In the genomic region with DNA sequence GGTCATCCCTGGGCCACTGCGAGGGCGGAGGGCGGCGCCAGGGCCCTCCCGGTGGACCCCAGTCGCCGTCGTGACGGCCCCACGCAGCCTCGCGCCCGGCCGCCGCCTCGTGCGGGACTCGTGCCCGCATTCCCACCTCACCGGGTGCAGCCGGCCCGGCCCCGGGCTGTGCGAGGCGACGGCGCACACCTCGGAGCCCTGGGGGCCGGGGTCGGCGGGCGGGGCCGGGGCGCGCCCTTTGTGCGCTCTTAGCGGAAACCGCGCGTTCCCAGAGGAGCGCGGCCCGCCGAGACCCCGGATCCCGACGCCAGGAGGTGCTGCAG, we compare ENCODE assay signal across 1 cellular context.
A peak's percentile ranks its signal among the peaks of the same experiment; 100 is the strongest.
TF ChIP-seq lines count a peak whose summit lies in the region.

No MANE protein-coding gene starts in this region.

TF ChIP-seq in H1, 55 proteins besides CTCF, POLR2A, EP300 and RAD21:
- TF ChIP-seq E2F6 (IDR thresholded peaks at IDR 0.05) (peak; percentile 80; the same call in 1 of the 2 replicates), RFX5 (IDR thresholded peaks at IDR 0.05; ENCODE audit: borderline replicate concordance, low read depth, low read length) (no peak)
- TF ChIP-seq, protein P1, sequence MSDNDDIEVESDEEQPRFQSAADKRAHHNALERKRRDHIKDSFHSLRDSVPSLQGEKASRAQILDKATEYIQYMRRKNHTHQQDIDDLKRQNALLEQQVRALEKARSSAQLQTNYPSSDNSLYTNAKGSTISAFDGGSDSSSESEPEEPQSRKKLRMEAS (IDR thresholded peaks at IDR 0.05) = peak; percentile 88
